In genomic region chr10:1205450-1206030, GRCh38 we compare ENCODE assay signal across 23 cellular contexts.
"Had no signal": no experiment of that assay in that cellular context is flagged by ENCODE, and none has a peak within 500 bp of the region (broad histone marks: within the 10 kb centered on the region; RNA-seq: fewer than 3 reads in every experiment).

No MANE protein-coding gene starts in this region.

- H3K9me3 ChIP-seq: breast epithelium, lower lobe of right lung, tibial artery had no signal

- H3K4me1 ChIP-seq: breast epithelium, lower lobe of right lung, neural progenitor cell, tibial artery had no signal

- H3K27ac Mint-ChIP-seq: activated CD8-positive, alpha-beta T cell treated with anti-CD3 and anti-CD28 coated beads for 36 hours; activated naive CD4-positive, alpha-beta T cell treated with anti-CD3 and anti-CD28 coated beads for 36 hours; activated naive CD8-positive, alpha-beta T cell treated with anti-CD3 and anti-CD28 coated beads, Interleukin-2, amount 10 ng/mL, durations not matched to agents 7 days and 5 days; activated T-helper 1 cell treated with anti-CD3 and anti-CD28 coated beads, Interleukin-12 subunit alpha, Interleukin-12 subunit beta, Interleukin-2, Interleukin-4 antibody, amounts not matched to agents 30 ng/mL and 10 ng/mL and 1 ng/mL, durations not matched to agents 14 hours and 24 hours and 36 hours; natural killer cell; progenitor cell of endocrine pancreas had no signal

- H3K4me2 ChIP-seq: neural progenitor cell, smooth muscle cell had no signal

- H3K4me3 ChIP-seq: breast epithelium, lower lobe of right lung, neural progenitor cell, smooth muscle cell, tibial artery had no signal

- H3K9me3 Mint-ChIP-seq: activated CD8-positive, alpha-beta T cell treated with anti-CD3 and anti-CD28 coated beads for 36 hours; activated naive CD4-positive, alpha-beta T cell treated with anti-CD3 and anti-CD28 coated beads for 36 hours; activated naive CD8-positive, alpha-beta T cell treated with anti-CD3 and anti-CD28 coated beads, Interleukin-2, amount 10 ng/mL, durations not matched to agents 7 days and 5 days; activated T-helper 1 cell treated with anti-CD3 and anti-CD28 coated beads, Interleukin-12 subunit alpha, Interleukin-12 subunit beta, Interleukin-2, Interleukin-4 antibody, amounts not matched to agents 30 ng/mL and 10 ng/mL and 1 ng/mL, durations not matched to agents 14 hours and 24 hours and 36 hours had no signal

- H3K36me3 Mint-ChIP-seq: activated naive CD8-positive, alpha-beta T cell treated with anti-CD3 and anti-CD28 coated beads, Interleukin-2, amount 10 ng/mL, durations not matched to agents 7 days and 5 days; natural killer cell; neural progenitor cell had no signal

- H3K36me3 ChIP-seq: breast epithelium, lower lobe of right lung, neural progenitor cell, tibial artery had no signal

- DNase-seq: activated CD4-positive, alpha-beta T cell treated with anti-CD3 and anti-CD28 coated beads for 48 hours; activated CD8-positive, alpha-beta T cell treated with anti-CD3 and anti-CD28 coated beads for 36 hours; activated effector memory CD4-positive, alpha-beta T cell treated with anti-CD3 and anti-CD28 coated beads, Interleukin-2, amount 50 U/mL, for 16 hours; activated naive CD4-positive, alpha-beta T cell treated with anti-CD3 and anti-CD28 coated beads for 36 hours; activated naive CD8-positive, alpha-beta T cell treated with anti-CD3 and anti-CD28 coated beads, Interleukin-2, amount 10 ng/mL, durations not matched to agents 7 days and 5 days; activated T-cell treated with anti-CD3 and anti-CD28 coated beads for 4 hours; central memory CD4-positive, alpha-beta T cell; hippocampal formation; kidney glomerular epithelial cell; lower lobe of right lung; mesenchymal stem cell; natural killer cell; stimulated activated CD4-positive, alpha-beta T cell treated with anti-CD3 and anti-CD28 coated beads, Interleukin-15, amount 100 ng/mL, for 24 hours; stimulated activated CD4-positive, alpha-beta T cell treated with anti-CD3 and anti-CD28 coated beads, Interleukin-2, amount 100 ng/mL, for 24 hours; stimulated activated naive CD4-positive, alpha-beta T cell; T-helper 9 cell; tibial artery had no signal

- H3K27me3 ChIP-seq: neural progenitor cell, tibial artery had no signal

- H2AFZ ChIP-seq: neural progenitor cell had no signal

- H3K27me3 Mint-ChIP-seq: activated CD8-positive, alpha-beta T cell treated with anti-CD3 and anti-CD28 coated beads for 36 hours had no signal

- H3K4me1 Mint-ChIP-seq: activated naive CD8-positive, alpha-beta T cell treated with anti-CD3 and anti-CD28 coated beads, Interleukin-2, amount 10 ng/mL, durations not matched to agents 7 days and 5 days; neural progenitor cell had no signal

- H3K9ac ChIP-seq: neural progenitor cell had no signal

- H3K27ac ChIP-seq: breast epithelium, lower lobe of right lung, neural progenitor cell, tibial artery, VCaP had no signal

- H3K4me3 Mint-ChIP-seq: activated CD8-positive, alpha-beta T cell treated with anti-CD3 and anti-CD28 coated beads for 36 hours; activated naive CD4-positive, alpha-beta T cell treated with anti-CD3 and anti-CD28 coated beads for 36 hours; activated naive CD8-positive, alpha-beta T cell treated with anti-CD3 and anti-CD28 coated beads, Interleukin-2, amount 10 ng/mL, durations not matched to agents 7 days and 5 days; activated T-helper 1 cell treated with anti-CD3 and anti-CD28 coated beads, Interleukin-12 subunit alpha, Interleukin-12 subunit beta, Interleukin-2, Interleukin-4 antibody, amounts not matched to agents 30 ng/mL and 10 ng/mL and 1 ng/mL, durations not matched to agents 14 hours and 24 hours and 36 hours; natural killer cell; neural progenitor cell had no signal
